In the genomic region with DNA sequence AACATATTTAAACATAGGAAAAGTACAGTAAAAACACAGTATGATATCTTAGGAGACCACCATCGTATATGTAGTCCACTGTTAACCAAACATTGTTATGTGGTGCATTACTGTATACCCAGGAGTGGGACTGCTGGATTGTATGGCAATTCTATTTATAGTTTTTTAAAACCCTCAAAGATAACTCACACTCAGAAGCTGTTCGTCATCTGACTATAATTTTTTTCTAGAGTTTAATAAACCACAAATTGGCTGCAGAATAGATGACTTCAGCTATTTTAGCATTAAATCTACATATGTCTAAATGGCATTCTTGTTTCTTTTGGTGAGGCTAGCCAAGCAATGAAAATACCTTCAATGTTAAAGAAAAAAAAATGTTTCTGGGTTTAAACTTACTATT, we compare ENCODE assay signal across 16 cellular contexts.
A peak's percentile ranks its signal among the peaks of the same experiment; 100 is the strongest.
DNase-seq lines count a peak whose midpoint lies in the region; ATAC-seq and TF ChIP-seq lines count a peak whose summit lies in the region.
"Had no signal": no experiment of that assay in that cellular context is flagged by ENCODE, and none has a peak within 500 bp of the region (broad histone marks: within the 10 kb centered on the region; RNA-seq: fewer than 3 reads in every experiment).

No MANE protein-coding gene starts in this region.

- H3K27me3 ChIP-seq in Karpas-422 (ENCODE audit: low read length) = no peaks in the 10 kb centered on the region

- no peak for ATAC-seq in GM21360 (IDR thresholded peaks at IDR 0.05; ENCODE audit: unreplicated experiment)
- ATAC-seq: GM12878, HepG2 had no signal

- H3K9me3 ChIP-seq in SK-N-MC (ENCODE audit: low read depth, low read length) = no peaks in the 10 kb centered on the region; the same call in 1 of the 2 replicates
- no peaks in the 10 kb centered on the region for H3K9me3 ChIP-seq in Karpas-422 (ENCODE audit: low read length)

- peak overlapping the region; percentile 43; the same call in 1 of the 2 replicates for H3K4me3 ChIP-seq in SK-N-MC
- no peak overlapping the region for H3K4me3 ChIP-seq in fibroblast of mammary gland (ENCODE audit: control insufficient read depth, low read depth, low read length)
- no peak overlapping the region for H3K4me3 ChIP-seq in Karpas-422 (ENCODE audit: low read length)
- H3K4me3 ChIP-seq: GM12878 had no signal

- no peak overlapping the region for H2AFZ ChIP-seq in Karpas-422 (ENCODE audit: low read length)

- DNase-seq in EL = peak; percentile 2
- peak; percentile 55 for DNase-seq in SK-N-MC (ENCODE audit: low read depth, low spot score)
- DNase-seq in fibroblast of mammary gland (ENCODE audit: low read depth) = peak; percentile 18
- no peak for DNase-seq in NCI-H146 (lab: John Stamatoyannopoulos, UW)
- DNase-seq in DMS 273 treated with DMSO at 0.1 percent for 48 hours (lab: John Stamatoyannopoulos, UW) = no peak
- no peak for DNase-seq in Karpas-422
- DNase-seq: AML-193; CD4-positive, alpha-beta T cell; DMS79 treated with DMSO at 0.1 percent for 48 hours; GOT3; H9; KBM-7 had no signal

- H3K27ac ChIP-seq in SK-N-MC = peak overlapping the region; percentile 79
- no peak overlapping the region for H3K27ac ChIP-seq in Karpas-422 (ENCODE audit: low read length)
- H3K27ac ChIP-seq: C4-2B had no signal

- peaks cover 3% of the 10 kb centered on the region; the same call in 1 of the 2 replicates for H3K36me3 ChIP-seq in SK-N-MC (ENCODE audit: insufficient read depth, low read length)
- no peaks in the 10 kb centered on the region for H3K36me3 ChIP-seq in Karpas-422 (ENCODE audit: insufficient read depth, low read length)

- no peaks in the 10 kb centered on the region for H3K4me1 ChIP-seq in Karpas-422 (ENCODE audit: low read length)

- H3K79me2 ChIP-seq in Karpas-422 (ENCODE audit: low read length) = no peaks in the 10 kb centered on the region

- H3K4me2 ChIP-seq in Karpas-422 (ENCODE audit: low read depth, low read length, poor library complexity, severe bottlenecking) = no peak overlapping the region

- H3K9ac ChIP-seq in SK-N-MC (ENCODE audit: insufficient read length) = no peak overlapping the region
- no peak overlapping the region for H3K9ac ChIP-seq in Karpas-422 (ENCODE audit: low read length)

- TF ChIP-seq CTCF in fibroblast of mammary gland (conservative IDR thresholded peaks at IDR 0.05; ENCODE audit: control insufficient read depth, insufficient read depth, low read depth, low read length) = no peak

- H3K9me2 ChIP-seq in Karpas-422 (replicated peaks; ENCODE audit: insufficient read depth, low read length) = no peaks in the 10 kb centered on the region

- no peaks in the 10 kb centered on the region for H4K20me1 ChIP-seq in Karpas-422 (ENCODE audit: insufficient read depth, low read depth, low read length)

Comparison
In these comparisons a context has a peak if more than half of its experiments do, and no peak if none do; other contexts are left out.
1. DNase-seq: peak in EL (single experiment), SK-N-MC (single experiment) and fibroblast of mammary gland (single experiment); none in NCI-H146 (single experiment), DMS 273 treated with DMSO at 0.1 percent for 48 hours (single experiment) and Karpas-422 (single experiment).